In genomic region chr2:203453858-203454451, GRCh38 we compare ENCODE assay signal across 8 cellular contexts.
DNase-seq lines count a peak whose midpoint lies in the region; ATAC-seq and TF ChIP-seq lines count a peak whose summit lies in the region.

No MANE protein-coding gene starts in this region.

- peaks cover 68% of the 10 kb centered on the region for H3K36me3 Mint-ChIP-seq in activated T-helper 17 cell treated with anti-CD3 and anti-CD28 coated beads, Interleukin-2, amount 50 U/mL, for 72 hours (ENCODE audit: low read depth)
- H3K36me3 Mint-ChIP-seq in glutamatergic neuron (ENCODE audit: unreplicated experiment), result no peaks in the 10 kb centered on the region

- peak; percentile 52 for ATAC-seq in activated T-helper 17 cell treated with anti-CD3 and anti-CD28 coated beads, Interleukin-2, amount 50 U/mL, for 72 hours (replicated peaks)
- ATAC-seq in GM21360 (IDR thresholded peaks at IDR 0.05; ENCODE audit: unreplicated experiment), result no peak

- no peaks in the 10 kb centered on the region for H3K9me3 ChIP-seq in HAP-1

- H3K4me1 Mint-ChIP-seq in activated T-helper 17 cell treated with anti-CD3 and anti-CD28 coated beads, Interleukin-2, amount 50 U/mL, for 72 hours, result no peaks in the 10 kb centered on the region
- peaks cover 2% of the 10 kb centered on the region for H3K4me1 Mint-ChIP-seq in glutamatergic neuron (ENCODE audit: low read depth, unreplicated experiment)

- peak; percentile 69 for DNase-seq in EH (ENCODE audit: low read depth)
- peak; percentile 56 to 58 for DNase-seq in HAP-1 (ENCODE audit: low spot score in 2 of 2)
- DNase-seq in NCI-H345 treated with DMSO at 0.1 percent for 48 hours (lab: John Stamatoyannopoulos, UW; ENCODE audit: unreplicated experiment), result peak; percentile 11
- no peak for DNase-seq in glutamatergic neuron
- peak; percentile 56 for DNase-seq in putamen (ENCODE audit: low spot score)
- DNase-seq in NCI-H187 treated with DMSO at 0.1 percent for 48 hours (lab: John Stamatoyannopoulos, UW), result no peak

- H3K36me3 ChIP-seq in HAP-1 (replicated peaks), result peaks cover 11% of the 10 kb centered on the region

- no peak overlapping the region for H3K4me3 ChIP-seq in HAP-1

- H3K4me1 ChIP-seq in HAP-1, result peaks cover 8% of the 10 kb centered on the region

- H3K27me3 Mint-ChIP-seq in activated T-helper 17 cell treated with anti-CD3 and anti-CD28 coated beads, Interleukin-2, amount 50 U/mL, for 72 hours, result no peaks in the 10 kb centered on the region
- H3K27me3 Mint-ChIP-seq in glutamatergic neuron (ENCODE audit: unreplicated experiment), result no peaks in the 10 kb centered on the region

- H3K4me3 Mint-ChIP-seq in activated T-helper 17 cell treated with anti-CD3 and anti-CD28 coated beads, Interleukin-2, amount 50 U/mL, for 72 hours, result no peak overlapping the region
- H3K4me3 Mint-ChIP-seq in glutamatergic neuron (ENCODE audit: unreplicated experiment), result no peak overlapping the region

- no peaks in the 10 kb centered on the region for H3K27me3 ChIP-seq in HAP-1 (ENCODE audit: low read depth)

- in situ Hi-C loops in HAP-1 (cut with MboI; ENCODE audit: low sequenced_read_pairs), result no loop called here

- TF ChIP-seq CTCF in glutamatergic neuron (IDR thresholded peaks at IDR 0.05; ENCODE audit: partially characterized antibody, unreplicated experiment), result peak; percentile 75

- no peaks in the 10 kb centered on the region for H3K9me3 Mint-ChIP-seq in activated T-helper 17 cell treated with anti-CD3 and anti-CD28 coated beads, Interleukin-2, amount 50 U/mL, for 72 hours
- H3K9me3 Mint-ChIP-seq in glutamatergic neuron (ENCODE audit: unreplicated experiment), result no peaks in the 10 kb centered on the region

- H3K27ac Mint-ChIP-seq in activated T-helper 17 cell treated with anti-CD3 and anti-CD28 coated beads, Interleukin-2, amount 50 U/mL, for 72 hours, result no peak overlapping the region
- H3K27ac Mint-ChIP-seq in glutamatergic neuron (ENCODE audit: unreplicated experiment), result no peak overlapping the region

Comparison
In these comparisons a context has a peak if more than half of its experiments do, and no peak if none do; other contexts are left out.
1. DNase-seq: peak in EH (single experiment), HAP-1 (2 of 2), NCI-H345 treated with DMSO at 0.1 percent for 48 hours (single experiment) and putamen (single experiment); none in glutamatergic neuron (single experiment) and NCI-H187 treated with DMSO at 0.1 percent for 48 hours (single experiment).